Comparison of ENCODE assay signal across 25 cellular contexts in the genomic region with DNA sequence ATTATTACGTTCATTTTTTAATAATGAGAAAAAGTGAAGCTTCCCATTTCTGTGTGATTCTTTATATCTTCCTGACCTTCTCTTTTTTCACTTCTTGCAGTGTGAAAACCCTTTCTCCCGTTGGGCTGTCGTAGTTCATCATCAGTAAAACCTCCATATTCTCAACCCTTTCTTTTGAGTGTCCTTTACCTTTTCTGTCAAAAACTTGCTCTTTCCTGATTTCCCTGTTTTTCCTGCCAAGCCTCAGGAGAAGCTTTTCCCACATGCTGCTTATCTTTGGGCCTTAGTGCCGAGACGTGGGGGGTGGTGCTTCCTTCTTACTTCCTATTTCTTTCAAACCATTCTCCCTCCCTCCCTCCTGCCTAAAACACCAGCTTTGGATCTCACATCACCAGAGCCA.
"Had no signal": no experiment of that assay in that cellular context is flagged by ENCODE, and none has a peak within 500 bp of the region (broad histone marks: within the 10 kb centered on the region; RNA-seq: fewer than 3 reads in every experiment).

No MANE protein-coding gene starts in this region.

- DNase-seq: activated CD4-positive, alpha-beta T cell treated with anti-CD3 and anti-CD28 coated beads for 4 hours; activated CD4-positive, alpha-beta T cell treated with anti-CD3 and anti-CD28 coated beads, Interleukin-2, amount 50 U/mL, for 4 hours; activated naive CD4-positive, alpha-beta T cell treated with Interleukin-2 at 50 U/mL for 16 hours; activated T-cell treated with anti-CD3 and anti-CD28 coated beads for 4 hours; activated T-cell treated with anti-CD3 and anti-CD28 coated beads, Interleukin-2, amount 50 U/mL, for 72 hours; anterior cingulate cortex; body of pancreas; effector CD8-positive, alpha-beta T cell; erythroblast; gastrocnemius medialis; left cardiac atrium; left ventricle myocardium superior; mammary epithelial cell; nucleus accumbens; pancreas; retina; sigmoid colon; small intestine; stimulated activated CD4-positive, alpha-beta T cell treated with anti-CD3 and anti-CD28 coated beads, Interleukin-4, amount 100 ng/mL, for 24 hours had no signal

- H2AFZ ChIP-seq: hepatocyte had no signal

- H3K27ac ChIP-seq: body of pancreas, gastrocnemius medialis, hepatocyte, pancreas, prostate gland, sigmoid colon, tibial nerve had no signal

- H3K27me3 ChIP-seq: body of pancreas, gastrocnemius medialis, hepatocyte, pancreas, sigmoid colon, tibial nerve had no signal

- H3K4me2 ChIP-seq: hepatocyte had no signal

- ATAC-seq: activated T-cell treated with anti-CD3 and anti-CD28 coated beads, Interleukin-2, amount 50 U/mL, for 72 hours; body of pancreas; gastrocnemius medialis; left cardiac atrium; left ventricle myocardium superior; pancreas; stimulated activated effector memory CD8-positive, alpha-beta T cell treated with anti-CD3 and anti-CD28 coated beads, Interleukin-12 subunit alpha, Interleukin-12 subunit beta, amount 100 ng/mL, for 72 hours had no signal

- H3K36me3 ChIP-seq: gastrocnemius medialis, pancreas, prostate gland, sigmoid colon, tibial nerve had no signal

- H3K4me3 Mint-ChIP-seq: activated naive CD8-positive, alpha-beta T cell; activated T-cell treated with anti-CD3 and anti-CD28 coated beads, Interleukin-2, amount 50 U/mL, for 72 hours; stimulated activated effector memory CD8-positive, alpha-beta T cell treated with anti-CD3 and anti-CD28 coated beads, Interleukin-12 subunit alpha, Interleukin-12 subunit beta, amount 100 ng/mL, for 72 hours; T-helper 2 cell treated with Interferon-gamma antibody and Interleukin-4, amounts not matched to agents 5 μg/mL and 100 μg/mL, for 36 hours had no signal

- H3K36me3 Mint-ChIP-seq: stimulated activated effector memory CD8-positive, alpha-beta T cell treated with anti-CD3 and anti-CD28 coated beads, Interleukin-12 subunit alpha, Interleukin-12 subunit beta, amount 100 ng/mL, for 72 hours had no signal

- H3K4me3 ChIP-seq: body of pancreas, gastrocnemius medialis, hepatocyte, pancreas, prostate gland, sigmoid colon, tibial nerve had no signal

- H3K4me1 ChIP-seq: prostate gland, sigmoid colon had no signal

- H3K9me3 ChIP-seq: body of pancreas, gastrocnemius medialis, pancreas, prostate gland had no signal

- H3K9me3 Mint-ChIP-seq: activated T-cell treated with anti-CD3 and anti-CD28 coated beads, Interleukin-2, amount 50 U/mL, for 72 hours; stimulated activated effector memory CD8-positive, alpha-beta T cell treated with anti-CD3 and anti-CD28 coated beads, Interleukin-12 subunit alpha, Interleukin-12 subunit beta, amount 100 ng/mL, for 72 hours had no signal

- H3K27ac Mint-ChIP-seq: activated naive CD8-positive, alpha-beta T cell; activated T-cell treated with anti-CD3 and anti-CD28 coated beads, Interleukin-2, amount 50 U/mL, for 72 hours; stimulated activated effector memory CD8-positive, alpha-beta T cell treated with anti-CD3 and anti-CD28 coated beads, Interleukin-12 subunit alpha, Interleukin-12 subunit beta, amount 100 ng/mL, for 72 hours; T-helper 2 cell treated with Interferon-gamma antibody and Interleukin-4, amounts not matched to agents 5 μg/mL and 100 μg/mL, for 36 hours had no signal
